In genomic region chr7:13312327-13312726, GRCh38 we compare ENCODE assay signal across 19 cellular contexts.
DNase-seq lines count a peak whose midpoint lies in the region; TF ChIP-seq lines count a peak whose summit lies in the region.
"Had no signal": no experiment of that assay in that cellular context is flagged by ENCODE, and none has a peak within 500 bp of the region (broad histone marks: within the 10 kb centered on the region; RNA-seq: fewer than 3 reads in every experiment).

No MANE protein-coding gene starts in this region.

- CTCF ChIA-PET in HEK293T (lab: Yijun Ruan, JAX): no interaction called here

- no peaks in the 10 kb centered on the region for H3K27me3 ChIP-seq in ascending aorta
- H3K27me3 ChIP-seq: upper lobe of left lung had no signal

- DNase-seq in NCI-H2171 treated with DMSO at 0.1 percent for 48 hours (lab: John Stamatoyannopoulos, UW): peak; percentile 21
- DNase-seq in NCI-H2171 (lab: John Stamatoyannopoulos, UW): no peak
- no peak for DNase-seq in HEK293T (ENCODE audit: extremely low spot score)
- peak; percentile 24 for DNase-seq in RPMI7951 (ENCODE audit: low read depth)
- peak; percentile 15 for DNase-seq in left kidney (ENCODE audit: low read depth, low spot score)
- no peak for DNase-seq in activated CD4-positive, CD25-positive, alpha-beta regulatory T cell (lab: John Stamatoyannopoulos, UW)
- no peak for DNase-seq in ascending aorta (ENCODE audit: low spot score in 2 of 2)
- DNase-seq in hippocampal formation (lab: John Stamatoyannopoulos, UW): no peak
- DNase-seq: activated CD4-positive, alpha-beta T cell treated with anti-CD3 and anti-CD28 coated beads for 4 hours; activated CD8-positive, alpha-beta memory T cell treated with anti-CD3 and anti-CD28 coated beads, Interleukin-2, amount 50 U/mL, for 48 hours; activated gamma-delta T cell; anterior cingulate cortex; CD4-positive, alpha-beta T cell; hypothalamus; midbrain; NCI-H1048; retina; stimulated activated naive B cell treated with anti-CD40 and anti-IgM and Interleukin-4, amounts not matched to agents 10 μg/mL and 1 μg/mL and 100 μg/mL, for 72 hours; upper lobe of left lung had no signal

- no peaks in the 10 kb centered on the region for H3K4me1 ChIP-seq in ascending aorta
- H3K4me1 ChIP-seq: upper lobe of left lung had no signal

- intact Hi-C loops in ascending aorta (cut with DNase I): no loop called here

- no peak for TF ChIP-seq CTCF in ascending aorta (IDR thresholded peaks at IDR 0.05)

- no peaks in the 10 kb centered on the region for H3K36me3 ChIP-seq in ascending aorta
- H3K36me3 ChIP-seq: upper lobe of left lung had no signal

- no peak overlapping the region for H3K4me3 ChIP-seq in ascending aorta
- H3K4me3 ChIP-seq: upper lobe of left lung had no signal

- H3K9me3 ChIP-seq in ascending aorta: no peaks in the 10 kb centered on the region
- H3K9me3 ChIP-seq: upper lobe of left lung had no signal

- POLR2A ChIA-PET in HEK293T (lab: Yijun Ruan, JAX): no interaction called here

- H3K27ac ChIP-seq in ascending aorta: no peak overlapping the region
- H3K27ac ChIP-seq: upper lobe of left lung had no signal

TF ChIP-seq in HEK293T, 16 proteins besides CTCF, POLR2A, EP300 and RAD21:
- TF ChIP-seq NFRKB (IDR thresholded peaks at IDR 0.05): no peak
- TF ChIP-seq, protein P1, sequence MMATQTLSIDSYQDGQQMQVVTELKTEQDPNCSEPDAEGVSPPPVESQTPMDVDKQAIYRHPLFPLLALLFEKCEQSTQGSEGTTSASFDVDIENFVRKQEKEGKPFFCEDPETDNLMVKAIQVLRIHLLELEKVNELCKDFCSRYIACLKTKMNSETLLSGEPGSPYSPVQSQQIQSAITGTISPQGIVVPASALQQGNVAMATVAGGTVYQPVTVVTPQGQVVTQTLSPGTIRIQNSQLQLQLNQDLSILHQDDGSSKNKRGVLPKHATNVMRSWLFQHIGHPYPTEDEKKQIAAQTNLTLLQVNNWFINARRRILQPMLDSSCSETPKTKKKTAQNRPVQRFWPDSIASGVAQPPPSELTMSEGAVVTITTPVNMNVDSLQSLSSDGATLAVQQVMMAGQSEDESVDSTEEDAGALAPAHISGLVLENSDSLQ (IDR thresholded peaks at IDR 0.05): 0 out of 2 replicates have a peak, but pooled peaks have one; percentile 18

Comparison
In these comparisons a context has a peak if more than half of its experiments do, and no peak if none do; other contexts are left out.
1. DNase-seq: peak in NCI-H2171 treated with DMSO at 0.1 percent for 48 hours (single experiment), RPMI7951 (single experiment) and left kidney (single experiment); none in NCI-H2171 (single experiment), HEK293T (single experiment), activated CD4-positive, CD25-positive, alpha-beta regulatory T cell (0 of 4), ascending aorta (0 of 2) and hippocampal formation (0 of 2).